Comparison of ENCODE assay signal across 8 cellular contexts in genomic region chr14:93207468-93208308, GRCh38. TPM values are rescaled to one million over a fixed set of nuclear protein-coding genes. Genes with fewer than 3 reads are reported as not detected.
DNase-seq lines count a peak whose midpoint lies in the region; ATAC-seq, FAIRE-seq and TF ChIP-seq lines count a peak whose summit lies in the region.

No MANE protein-coding gene starts in this region.

- no TSS peak for BruUV-seq in K562 (replicated peaks; lab: Mats Ljungman, UMichigan)

- H3K79me2 ChIP-seq in OCI-LY1 (ENCODE audit: insufficient read depth, low read length) (peaks cover 60% of the 10 kb centered on the region), K562 (ENCODE audit: control insufficient read depth, insufficient read depth, low read length) (peaks cover 63% of the 10 kb centered on the region)

- TF ChIP-seq RAD21 in K562 (CRISPR knock-in tag; conservative IDR thresholded peaks at IDR 0.05 in 1 of 2, IDR thresholded peaks at IDR 0.05 in 1 of 2): peak; percentile 24 to 39; a peak in 3 of 4 replicates

- peaks cover 4% of the 10 kb centered on the region for H3K9me1 ChIP-seq in K562 (ENCODE audit: control insufficient read depth, insufficient read depth, low read length)

- 1% methylated on average over 8 of the region's 23 CpGs for WGBS in K562 (ENCODE audit: insufficient coverage, low coverage, missing lambda C conversion rate)

- POLR2A ChIA-PET in K562 (lab: Yijun Ruan, JAX): interaction anchor here (0.5 to 1.3 kb wide), 7 partner anchors 9 to 542 kb away, joined by 3 to 4 read pairs (median 3); partner anchors contain the start of gene LYSET

- H3K9me3 ChIP-seq in OCI-LY1 (ENCODE audit: low read length) (no peaks in the 10 kb centered on the region), K562 (replicated peaks; ENCODE audit: control insufficient read depth, insufficient read depth, low read depth, low read length) (no peaks in the 10 kb centered on the region)

- FAIRE-seq in K562 (lab: Jason Lieb, UNC): peak; percentile 57

- H3K9ac ChIP-seq in OCI-LY1 (ENCODE audit: low read length) (peak overlapping the region; percentile 93), K562 (ENCODE audit: insufficient read depth in 1 of 2, low read depth in 2 of 2, low read length in 2 of 2) (peak overlapping the region; percentile 77 to 93)

- TF ChIP-seq CTCF in OCI-LY1 (IDR thresholded peaks at IDR 0.05; ENCODE audit: low read length): peak; percentile 39; the same call in 1 of the 2 replicates
- TF ChIP-seq CTCF in K562 (IDR thresholded peaks at IDR 0.05 in 2 of 3, conservative IDR thresholded peaks at IDR 0.05 in 1 of 3; ENCODE audit: insufficient read depth in 2 of 3, low read depth in 1 of 3, low read length in 3 of 3): peak; percentile 48 to 51 (median 48)
- TF ChIP-seq CTCF in retinal pigment epithelial cell (conservative IDR thresholded peaks at IDR 0.05; ENCODE audit: low read depth, low read length): peak; percentile 57

- CTCF ChIA-PET in K562 (lab: Yijun Ruan, JAX; ENCODE audit: low intra/inter-chr PET ratio): interaction anchor here (0.6 to 0.9 kb wide), 3 partner anchors 70 to 138 kb away, joined by 4 to 7 read pairs (median 4); no protein-coding TSS in a partner anchor

- H3K27me3 ChIP-seq in OCI-LY1 (ENCODE audit: insufficient read depth, low read length): no peaks in the 10 kb centered on the region
- H3K27me3 ChIP-seq in K562 (ENCODE audit: control insufficient read depth in 2 of 2, insufficient read depth in 2 of 2, low read length in 2 of 2): no peaks in the 10 kb centered on the region

- no peak for TF ChIP-seq EP300 in K562 (IDR thresholded peaks at IDR 0.05; ENCODE audit: low read length)

- H3K27ac ChIP-seq in OCI-LY1 (ENCODE audit: low read depth, low read length, poor library complexity, severe bottlenecking) (peak overlapping the region; percentile 47), K562 (ENCODE audit: extremely low read depth, low read depth, low read length) (peak overlapping the region; percentile 76)

- H2AFZ ChIP-seq in OCI-LY1 (ENCODE audit: low read length): no peak overlapping the region
- peak overlapping the region; percentile 78 for H2AFZ ChIP-seq in K562 (ENCODE audit: low read depth, low read length)

- peak overlapping the region; percentile 98 for H3K4me2 ChIP-seq in OCI-LY1 (ENCODE audit: low read length)
- H3K4me2 ChIP-seq in K562 (ENCODE audit: insufficient read depth, low read length): peak overlapping the region; percentile 92

- no peaks in the 10 kb centered on the region for H3F3A ChIP-seq in OCI-LY1 (ENCODE audit: insufficient read depth, low read length)

- no peaks in the 10 kb centered on the region for H3K9me2 ChIP-seq in OCI-LY1 (ENCODE audit: low read depth, low read length)

- intact Hi-C loops in K562 (cut with micrococcal nuclease): loop anchor here (1.0 to 5.0 kb wide), 2 partner anchors 95 to 126 kb away; partner anchors contain the start of gene BTBD7

- ATAC-seq in GM19438 (IDR thresholded peaks at IDR 0.05; ENCODE audit: low read depth, unreplicated experiment) (peak; percentile 40), HG03460 (IDR thresholded peaks at IDR 0.05; ENCODE audit: unreplicated experiment) (peak; percentile 51), K562 (peak; percentile 86)

- in situ Hi-C loops in K562 (cut with MboI): no loop called here

- peaks cover 60% of the 10 kb centered on the region for H3K4me1 ChIP-seq in OCI-LY1 (ENCODE audit: insufficient read depth, low read length, severe bottlenecking)
- peaks cover 7 to 12% of the 10 kb centered on the region in 2 experiments; a peak in 3 of 5 replicates for H3K4me1 ChIP-seq in K562 (replicated peaks in 1 of 2; ENCODE audit: control insufficient read depth in 2 of 2, insufficient read depth in 2 of 2, low read length in 2 of 2)

- H3K4me3 ChIP-seq in OCI-LY1 (ENCODE audit: low read depth, low read length, poor library complexity, severe bottlenecking) (peak overlapping the region; percentile 95), K562 (peak overlapping the region; percentile 87), iPS-11a (ENCODE audit: low read depth, low read length) (peak overlapping the region; percentile 68), retinal pigment epithelial cell (ENCODE audit: low read length) (peak overlapping the region; percentile 71)

- DNase-seq in DMS114 treated with DMSO at 0.1 percent for 48 hours (lab: John Stamatoyannopoulos, UW; ENCODE audit: unreplicated experiment): peak; percentile 27
- peak in 3 of 4 experiments; percentile 38 to 68 (median 63) for DNase-seq in K562 (ENCODE audit: extremely low read depth in 1 of 4, low spot score in 3 of 4)
- DNase-seq in retinal pigment epithelial cell (ENCODE audit: low read depth): no peak
- DNase-seq in activated CD8-positive, alpha-beta memory T cell treated with anti-CD3 and anti-CD28 coated beads, Interleukin-2, amount 50 U/mL, for 48 hours: no peak

- TF ChIP-seq POLR2A in K562 (conservative IDR thresholded peaks at IDR 0.05): no peak

- H3K36me3 ChIP-seq in OCI-LY1 (ENCODE audit: insufficient read depth, low read length) (peaks cover 47% of the 10 kb centered on the region), K562 (ENCODE audit: control insufficient read depth, insufficient read depth, low read length) (peaks cover 33% of the 10 kb centered on the region)

- H4K20me1 ChIP-seq in OCI-LY1 (ENCODE audit: insufficient read depth, low read length): no peaks in the 10 kb centered on the region
- 0 out of 2 replicates have a peak, but pooled peaks cover 3% of the 10 kb centered on the region for H4K20me1 ChIP-seq in K562 (replicated peaks; ENCODE audit: control insufficient read depth, insufficient read depth, low read length)

RNA-seq across cellular contexts. Expression of gene UBR7, which starts 0.6 kb away (rescaled TPM):
- total RNA-seq in K562 (2011; cell fraction: chromatin; rRNA removed; ENCODE audit: low replicate concordance): 14.0 and 20.3 TPM in 2 replicates
- total RNA-seq in K562 (2011; cell fraction: nucleolus; rRNA removed): 16.7 and 17.9 TPM in 2 replicates
- 15.0 and 17.8 TPM in 2 replicates for total RNA-seq in K562 (2011; cell fraction: nucleoplasm; rRNA removed)
- total RNA-seq in K562 (2014; rRNA removed) (62.6 and 63.0 TPM in 2 replicates), K562 (2014; rRNA removed; fragmentation: Illumina TruSeq; extraction: Trizol) (33.6 and 35.6 TPM in 2 replicates), K562 (2015; rRNA removed; fragmentation: Illumina TruSeq; extraction: Trizol) (33.1 and 34.4 TPM in 2 replicates), K562 (2021) (31.6 and 34.5 TPM in 2 replicates)
- polyA plus RNA-seq in K562 (2011; rRNA removed) (33.1 and 46.7 TPM in 2 replicates), K562 (2014; fragmentation: Illumina TruSeq; extraction: Trizol) (39.0 and 43.8 TPM in 2 replicates), K562 (2014; fragmentation: Nextera tagmentation; extraction: Ambion mirVana) (10 to 100 TPM; 12.5 to 20.0 TPM), K562 (2014; rRNA removed) (31.6 and 33.0 TPM in 2 replicates)
- polyA plus RNA-seq in K562 (2011; cell fraction: cytosol; rRNA removed): 17.3 and 29.0 TPM in 2 replicates
- 21.2 and 22.8 TPM in 2 replicates for polyA plus RNA-seq in K562 (2011; cell fraction: nucleus; rRNA removed)
- 30.2 and 33.3 TPM in 2 replicates for polyA plus RNA-seq in K562 (2012)
- polyA minus RNA-seq in K562 (2011; rRNA and poly(A)+ RNA removed): 39.2 and 54.6 TPM in 2 replicates
- 20.7 and 24.6 TPM in 2 replicates for polyA minus RNA-seq in K562 (2011; cell fraction: cytosol; rRNA and poly(A)+ RNA removed)
- polyA minus RNA-seq in K562 (2011; cell fraction: nucleus; rRNA and poly(A)+ RNA removed): 15.2 and 18.2 TPM in 2 replicates

RNA-seq across cellular contexts. Expression of gene GON7, which starts 0.8 kb away (rescaled TPM):
- 3.2 and 7.6 TPM in 2 replicates for total RNA-seq in K562 (2011; cell fraction: chromatin; rRNA removed; ENCODE audit: low replicate concordance)
- 3.8 and 5.3 TPM in 2 replicates for total RNA-seq in K562 (2011; cell fraction: nucleolus; rRNA removed)
- 3.8 and 6.9 TPM in 2 replicates for total RNA-seq in K562 (2011; cell fraction: nucleoplasm; rRNA removed)
- total RNA-seq in K562 (2014; rRNA removed) (26.2 and 32.3 TPM in 2 replicates), K562 (2014; rRNA removed; fragmentation: Illumina TruSeq; extraction: Trizol) (21.1 TPM in 2 replicates), K562 (2015; rRNA removed; fragmentation: Illumina TruSeq; extraction: Trizol) (28.4 and 28.7 TPM in 2 replicates), K562 (2021) (13.7 and 14.9 TPM in 2 replicates)
- polyA plus RNA-seq in K562 (2011; rRNA removed) (12.0 and 15.0 TPM in 2 replicates), K562 (2014; fragmentation: Illumina TruSeq; extraction: Trizol) (21.1 and 21.5 TPM in 2 replicates), K562 (2014; fragmentation: Nextera tagmentation; extraction: Ambion mirVana) (10 to 100 TPM; 23.9 to 26.9 TPM), K562 (2014; rRNA removed) (31.4 and 34.0 TPM in 2 replicates)
- polyA plus RNA-seq in K562 (2011; cell fraction: cytosol; rRNA removed): 2.3 and 5.3 TPM in 2 replicates
- 4.5 and 5.7 TPM in 2 replicates for polyA plus RNA-seq in K562 (2011; cell fraction: nucleus; rRNA removed)
- polyA plus RNA-seq in K562 (2012): 20.3 and 23.1 TPM in 2 replicates
- polyA minus RNA-seq in K562 (2011; rRNA and poly(A)+ RNA removed): 5.7 and 6.2 TPM in 2 replicates
- 3.1 and 5.0 TPM in 2 replicates for polyA minus RNA-seq in K562 (2011; cell fraction: cytosol; rRNA and poly(A)+ RNA removed)
- polyA minus RNA-seq in K562 (2011; cell fraction: nucleus; rRNA and poly(A)+ RNA removed): 2.6 and 4.8 TPM in 2 replicates

RNA-seq across cellular contexts. Expression of gene LYSET, which starts 22.6 kb away (rescaled TPM):
- total RNA-seq in K562 (2011; cell fraction: chromatin; rRNA removed; ENCODE audit: low replicate concordance): 7.4 and 8.7 TPM in 2 replicates
- total RNA-seq in K562 (2011; cell fraction: nucleolus; rRNA removed): 5.4 and 8.0 TPM in 2 replicates
- 12.7 and 15.6 TPM in 2 replicates for total RNA-seq in K562 (2011; cell fraction: nucleoplasm; rRNA removed)
- 7.6 and 9.4 TPM in 2 replicates for total RNA-seq in K562 (2014; rRNA removed)
- 14.9 and 16.3 TPM in 2 replicates for total RNA-seq in K562 (2014; rRNA removed; fragmentation: Illumina TruSeq; extraction: Trizol)
- total RNA-seq in K562 (2015; rRNA removed; fragmentation: Illumina TruSeq; extraction: Trizol): 18.3 and 19.2 TPM in 2 replicates
- 15.9 and 20.1 TPM in 2 replicates for total RNA-seq in K562 (2021)
- polyA plus RNA-seq in K562 (2011; rRNA removed): 15.6 and 23.6 TPM in 2 replicates
- 9.4 and 11.3 TPM in 2 replicates for polyA plus RNA-seq in K562 (2011; cell fraction: cytosol; rRNA removed)
- 13.6 and 14.2 TPM in 2 replicates for polyA plus RNA-seq in K562 (2011; cell fraction: nucleus; rRNA removed)
- polyA plus RNA-seq in K562 (2012): 20.0 and 28.3 TPM in 2 replicates
- polyA plus RNA-seq in K562 (2014; fragmentation: Illumina TruSeq; extraction: Trizol): 15.6 and 15.8 TPM in 2 replicates
- polyA plus RNA-seq in K562 (2014; fragmentation: Nextera tagmentation; extraction: Ambion mirVana): 10 to 100 TPM; 33.6 to 36.6 TPM
- polyA plus RNA-seq in K562 (2014; rRNA removed): 7.9 and 11.5 TPM in 2 replicates
- 7.2 and 8.0 TPM in 2 replicates for polyA minus RNA-seq in K562 (2011; rRNA and poly(A)+ RNA removed)
- polyA minus RNA-seq in K562 (2011; cell fraction: cytosol; rRNA and poly(A)+ RNA removed): 3.5 TPM in 1 of 2 replicates, not detected in the other
- polyA minus RNA-seq in K562 (2011; cell fraction: nucleus; rRNA and poly(A)+ RNA removed): 3.0 and 6.1 TPM in 2 replicates

RNA-seq across cellular contexts. Expression of gene MOAP1, which starts 23.0 kb away (rescaled TPM):
- total RNA-seq in K562 (2011; cell fraction: chromatin; rRNA removed; ENCODE audit: low replicate concordance): 6.4 and 7.2 TPM in 2 replicates
- 6.2 and 8.7 TPM in 2 replicates for total RNA-seq in K562 (2011; cell fraction: nucleolus; rRNA removed)
- 9.8 and 11.3 TPM in 2 replicates for total RNA-seq in K562 (2011; cell fraction: nucleoplasm; rRNA removed)
- total RNA-seq in K562 (2014; rRNA removed): 5.8 and 7.2 TPM in 2 replicates
- total RNA-seq in K562 (2014; rRNA removed; fragmentation: Illumina TruSeq; extraction: Trizol): 7.4 and 7.9 TPM in 2 replicates
- total RNA-seq in K562 (2015; rRNA removed; fragmentation: Illumina TruSeq; extraction: Trizol): 5.2 and 6.0 TPM in 2 replicates
- total RNA-seq in K562 (2021): 6.6 and 6.7 TPM in 2 replicates
- 10.4 and 14.4 TPM in 2 replicates for polyA plus RNA-seq in K562 (2011; rRNA removed)
- polyA plus RNA-seq in K562 (2011; cell fraction: cytosol; rRNA removed): 9.7 and 12.3 TPM in 2 replicates
- 4.8 and 6.2 TPM in 2 replicates for polyA plus RNA-seq in K562 (2011; cell fraction: nucleus; rRNA removed)
- 6.7 and 11.8 TPM in 2 replicates for polyA plus RNA-seq in K562 (2012)
- 5.5 and 5.8 TPM in 2 replicates for polyA plus RNA-seq in K562 (2014; fragmentation: Illumina TruSeq; extraction: Trizol)
- polyA plus RNA-seq in K562 (2014; fragmentation: Nextera tagmentation; extraction: Ambion mirVana): 1 to 10 TPM; 1.5 to 2.6 TPM
- 8.2 and 9.4 TPM in 2 replicates for polyA plus RNA-seq in K562 (2014; rRNA removed)
- 5.2 and 6.5 TPM in 2 replicates for polyA minus RNA-seq in K562 (2011; rRNA and poly(A)+ RNA removed)
- 2.9 and 3.2 TPM in 2 replicates for polyA minus RNA-seq in K562 (2011; cell fraction: cytosol; rRNA and poly(A)+ RNA removed)
- 3.2 and 4.3 TPM in 2 replicates for polyA minus RNA-seq in K562 (2011; cell fraction: nucleus; rRNA and poly(A)+ RNA removed)

Comparison
In these comparisons a context has a peak if more than half of its experiments do, and no peak if none do; other contexts are left out.
1. DNase-seq: peak in DMS114 treated with DMSO at 0.1 percent for 48 hours (single experiment) and K562 (3 of 4); none in retinal pigment epithelial cell (single experiment) and activated CD8-positive, alpha-beta memory T cell treated with anti-CD3 and anti-CD28 coated beads, Interleukin-2, amount 50 U/mL, for 48 hours (single experiment).
2. Peak in every context shown above with its lines, with median percentiles within 50 percentile points of each other: ATAC-seq, H3K4me3 ChIP-seq and CTCF ChIP-seq.